16 cellular contexts compared by ENCODE assay signal in genomic region chr17:50832267-50833227, GRCh38. TPM values are rescaled to one million over a fixed set of nuclear protein-coding genes. Genes with fewer than 3 reads are reported as not detected.
A peak's percentile ranks its signal among the peaks of the same experiment; 100 is the strongest.
DNase-seq lines count a peak whose midpoint lies in the region; ATAC-seq and TF ChIP-seq lines count a peak whose summit lies in the region.
"Had no signal": no experiment of that assay in that cellular context is flagged by ENCODE, and none has a peak within 500 bp of the region (broad histone marks: within the 10 kb centered on the region; RNA-seq: fewer than 3 reads in every experiment).

No MANE protein-coding gene starts in this region.

- no peak overlapping the region for H3K4me3 ChIP-seq in H7 (ENCODE audit: insufficient read depth, low read depth, low read length)
- no peak overlapping the region for H3K4me3 ChIP-seq in HUES6 (ENCODE audit: low read depth, low read length)
- H3K4me3 ChIP-seq in coronary artery, result no peak overlapping the region
- no peak overlapping the region for H3K4me3 ChIP-seq in prostate gland
- H3K4me3 ChIP-seq: GM23338 had no signal

- intact Hi-C loops in prostate gland (cut with DNase I), result no loop called here

- H3K27ac Mint-ChIP-seq in nephron, result peak overlapping the region; percentile 87 to 97 (median 92)
- H3K27ac Mint-ChIP-seq: CD4-positive, CD25-positive, alpha-beta regulatory T cell; GM23338 had no signal

- H3K9ac ChIP-seq in HUES6 (ENCODE audit: low read length), result peak overlapping the region; percentile 24

- H3K9me3 Mint-ChIP-seq in nephron, result no peaks in the 10 kb centered on the region
- H3K9me3 Mint-ChIP-seq in activated T-cell treated with anti-CD3 and anti-CD28 coated beads, Interleukin-2, amount 50 U/mL, for 4 hours, result no peaks in the 10 kb centered on the region
- H3K9me3 Mint-ChIP-seq: GM23338 had no signal

- H3K9me3 ChIP-seq in HUES6 (ENCODE audit: control insufficient read depth, insufficient read depth, low read depth, low read length) (no peaks in the 10 kb centered on the region), prostate gland (no peaks in the 10 kb centered on the region)

- peaks cover 71% of the 10 kb centered on the region for H3K4me1 Mint-ChIP-seq in nephron
- H3K4me1 Mint-ChIP-seq in activated T-cell treated with anti-CD3 and anti-CD28 coated beads, Interleukin-2, amount 50 U/mL, for 4 hours (ENCODE audit: low read depth), result no peaks in the 10 kb centered on the region
- H3K4me1 Mint-ChIP-seq: CD4-positive, CD25-positive, alpha-beta regulatory T cell had no signal

- H3K4me3 Mint-ChIP-seq in nephron, result peak overlapping the region in 2 of 3 experiments; percentile 21 to 68
- H3K4me3 Mint-ChIP-seq in activated T-cell treated with anti-CD3 and anti-CD28 coated beads, Interleukin-2, amount 50 U/mL, for 4 hours, result no peak overlapping the region
- H3K4me3 Mint-ChIP-seq: CD4-positive, CD25-positive, alpha-beta regulatory T cell; GM23338 had no signal

- peaks cover 13% of the 10 kb centered on the region for H3K27me3 Mint-ChIP-seq in nephron (ENCODE audit: low read depth)
- H3K27me3 Mint-ChIP-seq in activated T-cell treated with anti-CD3 and anti-CD28 coated beads, Interleukin-2, amount 50 U/mL, for 4 hours (ENCODE audit: low read depth), result peaks cover 19% of the 10 kb centered on the region

- no peak for ATAC-seq in HG03097 (IDR thresholded peaks at IDR 0.05; ENCODE audit: low FRiP score, unreplicated experiment)
- ATAC-seq in HG02763 (IDR thresholded peaks at IDR 0.05; ENCODE audit: unreplicated experiment), result no peak
- ATAC-seq in activated T-cell treated with anti-CD3 and anti-CD28 coated beads, Interleukin-2, amount 50 U/mL, for 4 hours, result no peak
- ATAC-seq: PC-3 had no signal

- DNase-seq in H7 (peak; percentile 45), coronary artery (ENCODE audit: low spot score) (peak; percentile 63), prostate gland (ENCODE audit: low spot score) (no peak)
- DNase-seq in activated T-cell treated with anti-CD3 and anti-CD28 coated beads, Interleukin-2, amount 50 U/mL, for 4 hours, result no peak
- DNase-seq: CD4-positive, CD25-positive, alpha-beta regulatory T cell; MV-4-11; NCI-H1417 treated with DMSO at 0.1 percent for 48 hours; NCI-H524 treated with DMSO at 0.1 percent for 48 hours; PC-3 had no signal

- H3K36me3 Mint-ChIP-seq in nephron (ENCODE audit: low read depth), result no peaks in the 10 kb centered on the region
- no peaks in the 10 kb centered on the region for H3K36me3 Mint-ChIP-seq in activated T-cell treated with anti-CD3 and anti-CD28 coated beads, Interleukin-2, amount 50 U/mL, for 4 hours (ENCODE audit: insufficient read depth)
- H3K36me3 Mint-ChIP-seq: CD4-positive, CD25-positive, alpha-beta regulatory T cell had no signal

- H3K27me3 ChIP-seq in H7 (ENCODE audit: control insufficient read depth, insufficient read depth, low read length), result no peaks in the 10 kb centered on the region
- no peaks in the 10 kb centered on the region for H3K27me3 ChIP-seq in HUES6 (ENCODE audit: control insufficient read depth, insufficient read depth, low read length)
- no peaks in the 10 kb centered on the region for H3K27me3 ChIP-seq in prostate gland (replicated peaks; ENCODE audit: insufficient read depth)

- H3K27ac ChIP-seq in HUES6 (ENCODE audit: low read depth, low read length) (no peak overlapping the region), coronary artery (no peak overlapping the region), prostate gland (no peak overlapping the region)

- 84% methylated on average over 22 of the region's 22 CpGs for WGBS in prostate gland

- H3K36me3 ChIP-seq in H7 (replicated peaks; ENCODE audit: control insufficient read depth, insufficient read depth, low read length), result no peaks in the 10 kb centered on the region
- no peaks in the 10 kb centered on the region for H3K36me3 ChIP-seq in HUES6 (ENCODE audit: control insufficient read depth, insufficient read depth, low read length)
- H3K36me3 ChIP-seq in prostate gland, result no peaks in the 10 kb centered on the region

- H3K4me1 ChIP-seq in HUES6 (ENCODE audit: control insufficient read depth, insufficient read depth, low read length) (peaks cover 45% of the 10 kb centered on the region), prostate gland (replicated peaks) (no peaks in the 10 kb centered on the region)

- TF ChIP-seq CTCF in coronary artery (IDR thresholded peaks at IDR 0.05) (no peak), nephron (IDR thresholded peaks at IDR 0.05; ENCODE audit: unreplicated experiment in 3 of 3) (no peak), prostate gland (IDR thresholded peaks at IDR 0.05) (no peak)

- TF ChIP-seq POLR2A in prostate gland (IDR thresholded peaks at IDR 0.05), result no peak

RNA-seq across cellular contexts. Expression of gene WFIKKN2, which starts 2.8 kb away (rescaled TPM):
- total RNA-seq in H7 (2014; rRNA removed; shearing (Covaris generic)), result not detected in 2 replicates
- 1 to 10 TPM in 1 of 2 donors, under 1 TPM in 1; 0.18 to 2.4 TPM for total RNA-seq in prostate gland
- not detected for total RNA-seq in activated T-cell treated with anti-CD3 and anti-CD28 coated beads, Interleukin-2, amount 50 U/mL, for 4 hours
- total RNA-seq: CD4-positive, CD25-positive, alpha-beta regulatory T cell; G401; GM23338; PC-3; SK-MEL-5 had no signal

RNA-seq across cellular contexts. Expression of gene TOB1, which starts 33.6 kb away (rescaled TPM):
- total RNA-seq in H7 (2014; rRNA removed; shearing (Covaris generic)), result 5.2 and 8.6 TPM in 2 replicates
- 10 to 100 TPM; 37.1 to 64.7 TPM for total RNA-seq in prostate gland
- total RNA-seq in activated T-cell treated with anti-CD3 and anti-CD28 coated beads, Interleukin-2, amount 50 U/mL, for 4 hours, result 10 to 100 TPM; 29.4 to 31.0 (median 30.9) TPM

Comparison
In these comparisons a context has a peak if more than half of its experiments do, and no peak if none do; other contexts are left out.
1. DNase-seq: peak in H7 (single experiment) and coronary artery (single experiment); none in prostate gland (single experiment) and activated T-cell treated with anti-CD3 and anti-CD28 coated beads, Interleukin-2, amount 50 U/mL, for 4 hours (single experiment).